Comparison of ENCODE assay signal across 8 cellular contexts in the genomic region with DNA sequence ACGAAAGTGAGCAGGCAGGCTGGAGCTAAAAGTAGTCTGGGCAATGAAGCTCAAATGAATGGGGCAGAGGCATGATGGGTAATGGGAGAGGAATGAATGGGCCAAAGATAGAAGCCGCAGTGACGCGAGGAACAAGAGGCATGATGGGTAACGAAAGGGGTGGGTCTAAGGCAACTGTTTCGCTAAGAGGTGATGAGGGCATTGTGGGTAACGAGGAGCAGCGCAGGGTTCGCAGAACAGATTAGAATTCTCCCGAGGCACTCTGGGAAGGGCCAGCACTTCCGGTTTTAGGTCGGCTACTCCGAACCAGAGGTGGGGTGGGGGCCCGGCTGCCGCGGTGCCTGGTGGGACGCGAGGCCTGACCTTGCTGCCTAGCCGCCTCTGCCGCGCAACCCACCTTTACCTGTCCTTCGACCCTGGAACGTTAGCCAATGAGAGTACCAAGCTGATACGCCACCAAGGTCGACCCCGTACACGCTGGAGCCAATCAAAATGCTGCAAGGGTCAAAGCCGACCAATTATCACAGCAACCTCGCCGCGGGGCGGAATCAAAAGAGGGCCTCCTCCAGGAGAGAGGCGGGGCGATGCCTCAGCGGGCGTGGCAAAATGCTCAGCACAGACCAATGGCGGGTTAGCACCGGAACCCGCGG. TPM values are rescaled to one million over a fixed set of nuclear protein-coding genes. Genes with fewer than 3 reads are reported as not detected.
DNase-seq lines count a peak whose midpoint lies in the region; ATAC-seq and TF ChIP-seq lines count a peak whose summit lies in the region.

No MANE protein-coding gene starts in this region.

- peak overlapping the region; percentile 49 for H3K27ac ChIP-seq in H9 (ENCODE audit: insufficient read length, low read depth, low read length)
- H3K27ac ChIP-seq in Panc1 (ENCODE audit: low read length) = peak overlapping the region; percentile 93
- peak overlapping the region; percentile 87 for H3K27ac ChIP-seq in cardiac muscle cell
- H3K27ac ChIP-seq in osteoblast (ENCODE audit: low read depth, low read length) = peak overlapping the region; percentile 95

- H3K36me3 ChIP-seq in Panc1 (ENCODE audit: control insufficient read depth, insufficient read depth, low read length) (peaks cover 18% of the 10 kb centered on the region), cardiac muscle cell (peaks cover 28% of the 10 kb centered on the region), osteoblast (ENCODE audit: insufficient read depth, low read length) (peaks cover 49% of the 10 kb centered on the region)

- POLR2A ChIA-PET in Panc1 (lab: Charles Lee) = interaction anchor here (0.6 kb wide), 1 partner anchor 42 kb away, joined by 22 read pairs; no protein-coding TSS in a partner anchor

- peak overlapping the region; percentile 81 to 86 for H3K4me3 Mint-ChIP-seq in H9

- no peak overlapping the region for H3T11ph ChIP-seq in H9 (ENCODE audit: low read length)

- H4K91ac ChIP-seq in H9 (ENCODE audit: insufficient read length, low read depth, low read length) = no peak overlapping the region

- H3K23ac ChIP-seq in H9 (ENCODE audit: insufficient read length, low read depth, low read length) = no peak overlapping the region

- peak; percentile 100 for DNase-seq in activated CD8-positive, alpha-beta memory T cell treated with anti-CD3 and anti-CD28 coated beads for 24 hours
- no peak for DNase-seq in activated CD8-positive, alpha-beta memory T cell treated with anti-CD3 and anti-CD28 coated beads, Interleukin-2, amount 50 U/mL, for 48 hours
- DNase-seq in H9 (peak; percentile 100), LHCN-M2 (ENCODE audit: low read depth) (peak; percentile 100), Panc1 (ENCODE audit: low read depth, low spot score) (peak; percentile 97), amniotic stem cell (lab: John Stamatoyannopoulos, UW) (peak; percentile 100), cardiac muscle cell (ENCODE audit: low read depth in 1 of 2, low spot score in 1 of 2) (peak in 1 of 2 donors; percentile 100), osteoblast (ENCODE audit: insufficient read length, low spot score, missing footprints) (peak; percentile 98)

- no CpG with 5 or more reads among the region's 40 CpGs for WGBS in H9 (ENCODE audit: extremely low coverage, insufficient read length, low lambda C conversion rate)

- intact Hi-C loops in Panc1 (cut with micrococcal nuclease; ENCODE audit: unreplicated experiment) = no loop called here

- in situ Hi-C loops in Panc1 (cut with HindIII; ENCODE audit: low pct_unique_long_range_greater_than_20kb, low sequenced_read_pairs) = no loop called here

- no peak overlapping the region for H4K5ac ChIP-seq in H9 (ENCODE audit: insufficient read length, low read depth, low read length)

- H3K27me3 ChIP-seq in H9 (ENCODE audit: insufficient read depth, low read length) (no peaks in the 10 kb centered on the region), Panc1 (ENCODE audit: control insufficient read depth, insufficient read depth, low read length) (no peaks in the 10 kb centered on the region), cardiac muscle cell (no peaks in the 10 kb centered on the region), osteoblast (ENCODE audit: insufficient read depth, low read length) (no peaks in the 10 kb centered on the region)

- no peaks in the 10 kb centered on the region for H3K9me3 Mint-ChIP-seq in H9

- peak; percentile 92 for ATAC-seq in Panc1

- BruUV-seq in Panc1 (replicated peaks; lab: Mats Ljungman, UMichigan) = no TSS peak

- H3K23me2 ChIP-seq in H9 (ENCODE audit: insufficient read length, low read depth, low read length, poor library complexity, severe bottlenecking) = peaks cover 6% of the 10 kb centered on the region

- H3K14ac ChIP-seq in H9 (ENCODE audit: insufficient read depth, low read length) = no peak overlapping the region

- peak overlapping the region; percentile 89 to 100 (median 97) for H3K27ac Mint-ChIP-seq in H9

- H3K79me1 ChIP-seq in H9 (ENCODE audit: insufficient read depth, low read depth, low read length, poor library complexity, severe bottlenecking) = peaks cover 15% of the 10 kb centered on the region

- H4K20me1 ChIP-seq in H9 (ENCODE audit: control insufficient read depth, insufficient read depth, insufficient read length) = peaks cover 3% of the 10 kb centered on the region
- H4K20me1 ChIP-seq in osteoblast (ENCODE audit: insufficient read depth, low read length) = peaks cover 16% of the 10 kb centered on the region

- H2AFZ ChIP-seq in H9 (ENCODE audit: low read length) = no peak overlapping the region
- peak overlapping the region; percentile 85 for H2AFZ ChIP-seq in osteoblast (ENCODE audit: low read length)

- no peak overlapping the region for H4K8ac ChIP-seq in H9 (replicated peaks; ENCODE audit: insufficient read length, low read depth, low read length)

- no peak overlapping the region for H2BK5ac ChIP-seq in H9 (ENCODE audit: insufficient read length, low read length)

- H2BK120ac ChIP-seq in H9 (ENCODE audit: low read depth, low read length, poor library complexity, severe bottlenecking) = no peak overlapping the region

- TF ChIP-seq CTCF in H9 (conservative IDR thresholded peaks at IDR 0.05) = no peak
- no peak for TF ChIP-seq CTCF in Panc1 (IDR thresholded peaks at IDR 0.05)
- TF ChIP-seq CTCF in cardiac muscle cell (IDR thresholded peaks at IDR 0.05; ENCODE audit: low read depth, low read length) = no peak
- TF ChIP-seq CTCF in osteoblast (IDR thresholded peaks at IDR 0.05; ENCODE audit: extremely low read depth, low read depth, low read length) = no peak

- H3K9me3 ChIP-seq in H9 (ENCODE audit: control insufficient read depth, low read depth, low read length) (no peaks in the 10 kb centered on the region), Panc1 (ENCODE audit: control insufficient read depth, insufficient read depth, low read depth, low read length) (no peaks in the 10 kb centered on the region), cardiac muscle cell (ENCODE audit: low read depth) (no peaks in the 10 kb centered on the region), osteoblast (ENCODE audit: low read depth, low read length) (no peaks in the 10 kb centered on the region)

- H3K79me2 ChIP-seq in H9 (ENCODE audit: insufficient read depth, low read length) (peaks cover 12% of the 10 kb centered on the region), osteoblast (ENCODE audit: insufficient read depth, low read length) (peaks cover 31% of the 10 kb centered on the region)

- no peak overlapping the region for H3K4ac ChIP-seq in H9 (ENCODE audit: low read depth, low read length)

- peaks cover 6% of the 10 kb centered on the region; the same call in 1 of the 2 replicates for H3K4me1 ChIP-seq in H9 (ENCODE audit: insufficient read depth, low read length)
- peaks cover 7% of the 10 kb centered on the region; the same call in 1 of the 2 replicates for H3K4me1 ChIP-seq in Panc1 (ENCODE audit: control insufficient read depth, insufficient read depth, low read length)
- peaks cover 8% of the 10 kb centered on the region for H3K4me1 ChIP-seq in cardiac muscle cell (ENCODE audit: low read depth)
- peaks cover 22% of the 10 kb centered on the region for H3K4me1 ChIP-seq in osteoblast (ENCODE audit: insufficient read depth, low read length)

- H3K4me1 Mint-ChIP-seq in H9 = peaks cover 3 to 23% of the 10 kb centered on the region in 2 experiments

- no peak overlapping the region for H2BK15ac ChIP-seq in H9 (ENCODE audit: low read depth, low read length)

- no peaks in the 10 kb centered on the region; the same call in 1 of the 2 replicates for H3K27me3 Mint-ChIP-seq in H9 (ENCODE audit: low read depth)

- CTCF ChIA-PET in Panc1 (lab: Charles Lee) = interaction anchor here (0.6 to 1.0 kb wide), 2 partner anchors 14 to 119 kb away, joined by 5 to 10 read pairs; no protein-coding TSS in a partner anchor

- peak overlapping the region; percentile 42 to 65 for H3K4me3 ChIP-seq in Panc1 (ENCODE audit: low read depth in 2 of 2, low read length in 2 of 2)
- peak overlapping the region; percentile 38 for H3K4me3 ChIP-seq in cardiac muscle cell
- H3K4me3 ChIP-seq in osteoblast (ENCODE audit: insufficient read depth, low read length) = peak overlapping the region; percentile 84

- H2AK5ac ChIP-seq in H9 (ENCODE audit: insufficient read length, low read length) = no peak overlapping the region

- H3K4me2 ChIP-seq in H9 (ENCODE audit: insufficient read depth, insufficient read length, low read length) (peak overlapping the region; percentile 60), osteoblast (ENCODE audit: insufficient read depth, low read length) (peak overlapping the region; percentile 92)

- H3K18ac ChIP-seq in H9 (ENCODE audit: insufficient read length, low read depth, low read length) = no peak overlapping the region

- H3K36me3 Mint-ChIP-seq in H9 (ENCODE audit: insufficient read depth in 1 of 3, low read depth in 3 of 3) = peaks cover 47 to 72% (median 68%) of the 10 kb centered on the region in 3 experiments; a peak in 6 of 7 replicates

- no peak overlapping the region for H3K56ac ChIP-seq in H9 (ENCODE audit: insufficient read length, low read depth, low read length)

- H3K9ac ChIP-seq in H9 (ENCODE audit: extremely low read depth, insufficient read length, low read length) = peak overlapping the region; percentile 18

- H2BK20ac ChIP-seq in H9 (ENCODE audit: low read depth, low read length, poor library complexity, severe bottlenecking) = no peak overlapping the region

- no peak overlapping the region for H2BK12ac ChIP-seq in H9 (ENCODE audit: insufficient read length, low read depth, low read length)

RNA-seq across cellular contexts. Expression of gene TOMM40, which starts 0.6 kb away (rescaled TPM):
- total RNA-seq in H9 (2021) = 180 and 190 TPM in 2 replicates
- 154 and 190 TPM in 2 replicates for total RNA-seq in LHCN-M2 (2014; rRNA removed)
- 73.2 TPM for polyA plus RNA-seq in LHCN-M2 (2012)
- 147 TPM for total RNA-seq in Panc1 (2021; ENCODE audit: unreplicated experiment)
- polyA plus RNA-seq in Panc1 (2012; ENCODE audit: insufficient read length) = 136 TPM
- 119 and 150 TPM in 2 replicates for total RNA-seq in cardiac muscle cell
- 135 and 172 TPM in 2 replicates for polyA plus RNA-seq in cardiac muscle cell
- total RNA-seq in osteoblast = 28.3 and 31.8 TPM in 2 replicates

RNA-seq across cellular contexts. Expression of gene APOE, which starts 15.1 kb away (rescaled TPM):
- total RNA-seq in H9 (2021) = 530 and 547 TPM in 2 replicates
- 25.3 and 84.6 TPM in 2 replicates for total RNA-seq in LHCN-M2 (2014; rRNA removed)
- 7.1 TPM for polyA plus RNA-seq in LHCN-M2 (2012)
- total RNA-seq in Panc1 (2021; ENCODE audit: unreplicated experiment) = 780 TPM
- polyA plus RNA-seq in Panc1 (2012; ENCODE audit: insufficient read length) = 1,409 TPM
- total RNA-seq in cardiac muscle cell = 908 and 1,026 TPM in 2 replicates
- 517 and 749 TPM in 2 replicates for polyA plus RNA-seq in cardiac muscle cell
- total RNA-seq in osteoblast = 44.5 and 46.6 TPM in 2 replicates

RNA-seq across cellular contexts. Expression of gene APOC1, which starts 23.9 kb away (rescaled TPM):
- total RNA-seq in H9 (2021) = 77.0 and 78.1 TPM in 2 replicates
- 2.5 and 5.1 TPM in 2 replicates for total RNA-seq in LHCN-M2 (2014; rRNA removed)
- 2.1 TPM for polyA plus RNA-seq in LHCN-M2 (2012)
- 48.5 TPM for total RNA-seq in Panc1 (2021; ENCODE audit: unreplicated experiment)
- polyA plus RNA-seq in Panc1 (2012; ENCODE audit: insufficient read length) = 47.0 TPM
- 13.0 and 27.1 TPM in 2 replicates for total RNA-seq in cardiac muscle cell
- 20.1 and 22.7 TPM in 2 replicates for polyA plus RNA-seq in cardiac muscle cell
- 1.2 and 1.4 TPM in 2 replicates for total RNA-seq in osteoblast

RNA-seq across cellular contexts. Expression of gene NECTIN2, which starts 44.4 kb away (rescaled TPM):
- 175 and 176 TPM in 2 replicates for total RNA-seq in H9 (2021)
- total RNA-seq in LHCN-M2 (2014; rRNA removed) = 68.4 and 79.6 TPM in 2 replicates
- 71.9 TPM for polyA plus RNA-seq in LHCN-M2 (2012)
- total RNA-seq in Panc1 (2021; ENCODE audit: unreplicated experiment) = 104 TPM
- 180 TPM for polyA plus RNA-seq in Panc1 (2012; ENCODE audit: insufficient read length)
- 135 and 144 TPM in 2 replicates for total RNA-seq in cardiac muscle cell
- polyA plus RNA-seq in cardiac muscle cell = 155 and 156 TPM in 2 replicates
- total RNA-seq in osteoblast = 38.9 and 46.0 TPM in 2 replicates

RNA-seq across cellular contexts. Expression of gene APOC4, which starts 51.5 kb away (rescaled TPM):
- total RNA-seq in H9 (2021) (not detected in 2 replicates), LHCN-M2 (2014; rRNA removed) (not detected in 2 replicates), Panc1 (2021; ENCODE audit: unreplicated experiment) (not detected), cardiac muscle cell (not detected in 2 replicates), osteoblast (not detected in 2 replicates)
- polyA plus RNA-seq in LHCN-M2 (2012) = not detected
- polyA plus RNA-seq in Panc1 (2012; ENCODE audit: insufficient read length) = not detected
- not detected in 2 replicates for polyA plus RNA-seq in cardiac muscle cell
